Comparison of ENCODE assay signal across 9 cellular contexts in genomic region chr9:124734741-124735083, GRCh38. TPM values are rescaled to one million over a fixed set of nuclear protein-coding genes. Genes with fewer than 3 reads are reported as not detected.
DNase-seq lines count a peak whose midpoint lies in the region; ATAC-seq and TF ChIP-seq lines count a peak whose summit lies in the region.
"Not testable (repeated sequence)": the region's sequence is repeated elsewhere in the genome, so short reads cannot be mapped to it uniquely, and the experiment has no call there.
"Had no signal": no experiment of that assay in that cellular context is flagged by ENCODE, and none has a peak within 500 bp of the region (broad histone marks: within the 10 kb centered on the region; RNA-seq: fewer than 3 reads in every experiment).

No MANE protein-coding gene starts in this region.

- H3K79me1 ChIP-seq in H9 (ENCODE audit: insufficient read depth, low read depth, low read length, poor library complexity, severe bottlenecking); mesenchymal stem cell (replicated peaks; ENCODE audit: low read length, poor library complexity, severe bottlenecking): not testable (repeated sequence)

- not testable (repeated sequence) for H3K56ac ChIP-seq in H9 (ENCODE audit: insufficient read length, low read depth, low read length)

- not testable (repeated sequence) for H3K4me3 Mint-ChIP-seq in H9; progenitor cell of endocrine pancreas (ENCODE audit: low read depth)

- H2BK5ac ChIP-seq in H9 (ENCODE audit: insufficient read length, low read length); mesenchymal stem cell (ENCODE audit: low read depth, low read length, poor library complexity, severe bottlenecking): not testable (repeated sequence)

- not testable (repeated sequence) for H3F3A ChIP-seq in OCI-LY1 (ENCODE audit: insufficient read depth, low read length)

- not testable (repeated sequence) for TF ChIP-seq CTCF in H9 (conservative IDR thresholded peaks at IDR 0.05); OCI-LY1 (IDR thresholded peaks at IDR 0.05; ENCODE audit: low read length); body of pancreas (IDR thresholded peaks at IDR 0.05); esophagus squamous epithelium (IDR thresholded peaks at IDR 0.05); progenitor cell of endocrine pancreas (IDR thresholded peaks at IDR 0.05; ENCODE audit: unreplicated experiment)

- H3K9me2 ChIP-seq in OCI-LY1 (ENCODE audit: low read depth, low read length) = not testable (repeated sequence)

- not testable (repeated sequence) for H4K91ac ChIP-seq in H9 (ENCODE audit: insufficient read length, low read depth, low read length); mesenchymal stem cell (ENCODE audit: low read length)

- H3T11ph ChIP-seq in H9 (ENCODE audit: low read length) = not testable (repeated sequence)

- not testable (repeated sequence) for H3K4me1 ChIP-seq in H9 (ENCODE audit: insufficient read depth, low read length); mesenchymal stem cell (ENCODE audit: control insufficient read depth, insufficient read depth, low read depth, low read length)
- H3K4me1 ChIP-seq in OCI-LY1 (ENCODE audit: insufficient read depth, low read length, severe bottlenecking) (peaks cover 32% of the 10 kb centered on the region), body of pancreas (peaks cover 12% of the 10 kb centered on the region), esophagus squamous epithelium (peaks cover 6 to 24% (median 11%) of the 10 kb centered on the region in 3 donors)

- peaks cover 13% of the 10 kb centered on the region; the same call in 1 of the 2 replicates for H3K36me3 ChIP-seq in OCI-LY1 (ENCODE audit: insufficient read depth, low read length)
- not testable (repeated sequence) for H3K36me3 ChIP-seq in body of pancreas (replicated peaks in 1 of 2; ENCODE audit: insufficient read depth in 1 of 2, low read depth in 2 of 2); esophagus squamous epithelium; mesenchymal stem cell (ENCODE audit: control insufficient read depth in 1 of 2, insufficient read depth in 2 of 2, low read depth in 1 of 2, low read length in 2 of 2)

- H2BK20ac ChIP-seq in H9 (ENCODE audit: low read depth, low read length, poor library complexity, severe bottlenecking) = not testable (repeated sequence)

- not testable (repeated sequence) for H3K27ac ChIP-seq in H9 (ENCODE audit: insufficient read length, low read depth, low read length)
- H3K27ac ChIP-seq in OCI-LY1 (ENCODE audit: low read depth, low read length, poor library complexity, severe bottlenecking) (peak overlapping the region; percentile 89), body of pancreas (peak overlapping the region in 3 of 4 donors; percentile 68 to 74 (median 71)), esophagus squamous epithelium (peak overlapping the region; percentile 23 to 76 (median 63)), mesenchymal stem cell (ENCODE audit: low read length, poor library complexity, severe bottlenecking) (peak overlapping the region; percentile 28)

- not testable (repeated sequence) for TF ChIP-seq POLR2A in body of pancreas (IDR thresholded peaks at IDR 0.05); esophagus squamous epithelium (IDR thresholded peaks at IDR 0.05)

- not testable (repeated sequence) for H3K18ac ChIP-seq in H9 (ENCODE audit: insufficient read length, low read depth, low read length); mesenchymal stem cell (ENCODE audit: low read depth in 1 of 2, low read length in 2 of 2)

- H3K14ac ChIP-seq in H9 (ENCODE audit: insufficient read depth, low read length); mesenchymal stem cell (ENCODE audit: low read length in 2 of 2): not testable (repeated sequence)

- H2BK12ac ChIP-seq in H9 (ENCODE audit: insufficient read length, low read depth, low read length); mesenchymal stem cell (ENCODE audit: low read length in 2 of 2): not testable (repeated sequence)

- peak; percentile 14; the same call in 1 of the 3 replicates for ATAC-seq in SK-N-SH treated with all-trans-retinoic acid at 6 μM for 48 hours
- not testable (repeated sequence) for ATAC-seq in body of pancreas

- H2AK5ac ChIP-seq in H9 (ENCODE audit: insufficient read length, low read length); mesenchymal stem cell (ENCODE audit: low read length, severe bottlenecking): not testable (repeated sequence)

- H3K23me2 ChIP-seq in H9 (ENCODE audit: insufficient read length, low read depth, low read length, poor library complexity, severe bottlenecking) = not testable (repeated sequence)

- H3K36me3 Mint-ChIP-seq in H9 (ENCODE audit: insufficient read depth in 1 of 3, low read depth in 3 of 3) = peaks cover 25 to 30% (median 28%) of the 10 kb centered on the region in 3 experiments
- peaks cover 24% of the 10 kb centered on the region for H3K36me3 Mint-ChIP-seq in progenitor cell of endocrine pancreas (ENCODE audit: insufficient read depth)

- not testable (repeated sequence) for H3K4me2 ChIP-seq in H9 (ENCODE audit: insufficient read depth, insufficient read length, low read length); mesenchymal stem cell (ENCODE audit: low read length, poor library complexity, severe bottlenecking)
- H3K4me2 ChIP-seq in OCI-LY1 (ENCODE audit: low read length) = peak overlapping the region; percentile 74

- not testable (repeated sequence) for H3K9me3 Mint-ChIP-seq in H9; progenitor cell of endocrine pancreas (ENCODE audit: low read depth)

- intact Hi-C loops in body of pancreas (cut with DNase I); esophagus squamous epithelium (cut with DNase I): not testable (repeated sequence)

- H3K27ac Mint-ChIP-seq in H9 = peak overlapping the region; percentile 80 to 97 (median 91)
- H3K27ac Mint-ChIP-seq in progenitor cell of endocrine pancreas = peak overlapping the region; percentile 93

- not testable (repeated sequence) for H2AFZ ChIP-seq in H9 (ENCODE audit: low read length); OCI-LY1 (ENCODE audit: low read length); mesenchymal stem cell (ENCODE audit: low read depth, low read length)

- not testable (repeated sequence) for H3K9me3 ChIP-seq in H9 (ENCODE audit: control insufficient read depth, low read depth, low read length); OCI-LY1 (ENCODE audit: low read length); body of pancreas; esophagus squamous epithelium; mesenchymal stem cell (ENCODE audit: control insufficient read depth, low read length)

- not testable (repeated sequence) for H2BK15ac ChIP-seq in H9 (ENCODE audit: low read depth, low read length); mesenchymal stem cell (ENCODE audit: low read depth, poor library complexity, severe bottlenecking)

- H3K4me1 Mint-ChIP-seq in H9 (peaks cover 22 to 24% of the 10 kb centered on the region in 2 experiments), progenitor cell of endocrine pancreas (ENCODE audit: low read depth) (peaks cover 25% of the 10 kb centered on the region)

- DNase-seq in H9; body of pancreas; esophagus squamous epithelium (lab: John Stamatoyannopoulos, UW); mesenchymal stem cell; progenitor cell of endocrine pancreas (ENCODE audit: low spot score, unreplicated experiment): not testable (repeated sequence)

- not testable (repeated sequence) for H3K9ac ChIP-seq in H9 (ENCODE audit: extremely low read depth, insufficient read length, low read length)
- H3K9ac ChIP-seq in OCI-LY1 (ENCODE audit: low read length) (peak overlapping the region; percentile 42; the same call in 1 of the 2 replicates), mesenchymal stem cell (ENCODE audit: low read length) (peak overlapping the region; percentile 62)

- not testable (repeated sequence) for H3K4ac ChIP-seq in H9 (ENCODE audit: low read depth, low read length); mesenchymal stem cell (ENCODE audit: low read depth in 1 of 2, low read length in 2 of 2)

- H3K23ac ChIP-seq in H9 (ENCODE audit: insufficient read length, low read depth, low read length); mesenchymal stem cell (ENCODE audit: low read length in 2 of 2): not testable (repeated sequence)

- H4K8ac ChIP-seq in H9 (replicated peaks; ENCODE audit: insufficient read length, low read depth, low read length); mesenchymal stem cell (ENCODE audit: low read length): not testable (repeated sequence)

- H3K27me3 Mint-ChIP-seq in H9 (ENCODE audit: low read depth); progenitor cell of endocrine pancreas: not testable (repeated sequence)

- H4K20me1 ChIP-seq in H9 (ENCODE audit: control insufficient read depth, insufficient read depth, insufficient read length); OCI-LY1 (ENCODE audit: insufficient read depth, low read length): not testable (repeated sequence)

- WGBS in H9 (ENCODE audit: extremely low coverage, insufficient read length, low lambda C conversion rate) = no CpG with 5 or more reads among the region's 7 CpGs
- WGBS in body of pancreas, 2 donors = 86 to 88% methylated on average over 7 of the region's 7 CpGs
- WGBS in esophagus squamous epithelium, 2 donors = 76 to 80% methylated on average over 4 to 7 of the region's 7 CpGs
- 97% methylated on average over 7 of the region's 7 CpGs for WGBS in mesenchymal stem cell

- not testable (repeated sequence) for H4K5ac ChIP-seq in H9 (ENCODE audit: insufficient read length, low read depth, low read length)

- peak overlapping the region; percentile 33 for H3K4me3 ChIP-seq in OCI-LY1 (ENCODE audit: low read depth, low read length, poor library complexity, severe bottlenecking)
- not testable (repeated sequence) for H3K4me3 ChIP-seq in body of pancreas; esophagus squamous epithelium; mesenchymal stem cell (ENCODE audit: insufficient read depth in 1 of 2, low read depth in 1 of 2, low read length in 2 of 2)

- not testable (repeated sequence) for H3K79me2 ChIP-seq in H9 (ENCODE audit: insufficient read depth, low read length); OCI-LY1 (ENCODE audit: insufficient read depth, low read length)

- H3K27me3 ChIP-seq in H9 (ENCODE audit: insufficient read depth, low read length); OCI-LY1 (ENCODE audit: insufficient read depth, low read length); body of pancreas; esophagus squamous epithelium; mesenchymal stem cell (ENCODE audit: control insufficient read depth in 1 of 2, insufficient read depth in 1 of 2, low read length in 2 of 2): not testable (repeated sequence)

- H2BK120ac ChIP-seq in H9 (ENCODE audit: low read depth, low read length, poor library complexity, severe bottlenecking); mesenchymal stem cell (ENCODE audit: low read depth, low read length): not testable (repeated sequence)

RNA-seq across cellular contexts. Expression of gene NR6A1, which starts 36.4 kb away (rescaled TPM):
- total RNA-seq in H9 (2021) (98.9 and 99.3 TPM in 2 replicates), body of pancreas (1 to 10 TPM; 3.3 to 3.9 TPM), esophagus squamous epithelium (1 to 10 TPM; 1.9 to 4.0 (median 2.7) TPM), progenitor cell of endocrine pancreas (71.6 and 86.4 TPM in 2 replicates)
- polyA plus RNA-seq in mesenchymal stem cell (2013, experiment 1 of 2) = 0.66 TPM
- polyA plus RNA-seq in mesenchymal stem cell (2013, experiment 2 of 2) = 0.74 TPM

RNA-seq across cellular contexts. Expression of gene OLFML2A, which starts 42.2 kb away (rescaled TPM):
- total RNA-seq in H9 (2021) = 5.8 and 6.0 TPM in 2 replicates
- 1 to 10 TPM; 4.4 to 5.3 TPM for total RNA-seq in body of pancreas
- total RNA-seq in esophagus squamous epithelium = 10 to 100 TPM in 3 of 4 donors, 1 to 10 TPM in 1; 9.0 to 21.7 (median 13.6) TPM
- 14.3 TPM for polyA plus RNA-seq in mesenchymal stem cell (2013, experiment 1 of 2)
- polyA plus RNA-seq in mesenchymal stem cell (2013, experiment 2 of 2) = 14.4 TPM
- 2.2 and 2.5 TPM in 2 replicates for total RNA-seq in progenitor cell of endocrine pancreas
- total RNA-seq: activated CD4-positive, alpha-beta memory T cell treated with anti-CD3 and anti-CD28 coated beads, Interleukin-2, amount 10 ng/mL, durations not matched to agents 7 days and 5 days; natural killer cell treated with Interleukin-12 subunit alpha and Interleukin-12 subunit beta and Interleukin-15 and Interleukin-18, amount 100 ng/mL, for 72 hours had no signal

Comparison
In these comparisons a context has a peak if more than half of its experiments do, and no peak if none do; other contexts are left out.
1. RNA of gene NR6A1, which starts 36.4 kb away (total RNA-seq): 98.9 to 99.3 TPM in H9 and 71.6 to 86.4 TPM in progenitor cell of endocrine pancreas; 3.3 to 3.9 TPM in body of pancreas and 1.9 to 4.0 TPM in esophagus squamous epithelium; every median in the first group is over 10 times any median in the second.